In genomic region chr3:154294016-154294415, GRCh38 we compare ENCODE assay signal across 22 cellular contexts.
"Had no signal": no experiment of that assay in that cellular context is flagged by ENCODE, and none has a peak within 500 bp of the region (broad histone marks: within the 10 kb centered on the region; RNA-seq: fewer than 3 reads in every experiment).

No MANE protein-coding gene starts in this region.

- H3K9ac ChIP-seq: parathyroid adenoma had no signal

- H3K27ac ChIP-seq: epithelial cell of prostate, esophagus muscularis mucosa, gastrocnemius medialis, left ventricle myocardium inferior, lower lobe of right lung, parathyroid adenoma, psoas muscle, right lobe of liver, stomach had no signal

- FAIRE-seq: kidney, urothelium cell line had no signal

- H3K79me2 ChIP-seq: parathyroid adenoma had no signal

- H3K4me3 Mint-ChIP-seq: nephron, type B pancreatic cell had no signal

- H3K27me3 ChIP-seq: esophagus muscularis mucosa, gastrocnemius medialis, right lobe of liver, stomach had no signal

- H3K4me3 ChIP-seq: esophagus muscularis mucosa, gastrocnemius medialis, left ventricle myocardium inferior, lower lobe of right lung, psoas muscle, right lobe of liver, stomach had no signal

- H3K9me3 ChIP-seq: esophagus muscularis mucosa, gastrocnemius medialis, left ventricle myocardium inferior, lower lobe of right lung, psoas muscle, right lobe of liver, stomach had no signal

- DNase-seq: effector memory CD4-positive, alpha-beta T cell; gastrocnemius medialis; glutamatergic neuron; kidney; left cardiac atrium; left ventricle myocardium inferior; lower lobe of right lung; mesendoderm; occipital lobe; psoas muscle; retina; right lobe of liver; stimulated activated CD4-positive, alpha-beta T cell treated with anti-CD3 and anti-CD28 coated beads, Interleukin-4, amount 100 ng/mL, for 1 hour; stimulated activated CD8-positive, alpha-beta memory T cell treated with anti-CD3 and anti-CD28 coated beads, Interleukin-4, amount 100 ng/mL, for 48 hours; stimulated activated naive CD4-positive, alpha-beta T cell; stomach had no signal

- H3K27me3 Mint-ChIP-seq: type B pancreatic cell had no signal

- H3K27ac Mint-ChIP-seq: nephron, type B pancreatic cell had no signal

- H3K4me1 ChIP-seq: gastrocnemius medialis, left ventricle myocardium inferior, lower lobe of right lung, parathyroid adenoma, psoas muscle, right lobe of liver, stomach had no signal

- H3K9me3 Mint-ChIP-seq: nephron, type B pancreatic cell had no signal

- H2AFZ ChIP-seq: parathyroid adenoma had no signal

- ATAC-seq: gastrocnemius medialis, left cardiac atrium, lower lobe of right lung, psoas muscle, right lobe of liver had no signal
